15 cellular contexts compared by ENCODE assay signal in the genomic region with DNA sequence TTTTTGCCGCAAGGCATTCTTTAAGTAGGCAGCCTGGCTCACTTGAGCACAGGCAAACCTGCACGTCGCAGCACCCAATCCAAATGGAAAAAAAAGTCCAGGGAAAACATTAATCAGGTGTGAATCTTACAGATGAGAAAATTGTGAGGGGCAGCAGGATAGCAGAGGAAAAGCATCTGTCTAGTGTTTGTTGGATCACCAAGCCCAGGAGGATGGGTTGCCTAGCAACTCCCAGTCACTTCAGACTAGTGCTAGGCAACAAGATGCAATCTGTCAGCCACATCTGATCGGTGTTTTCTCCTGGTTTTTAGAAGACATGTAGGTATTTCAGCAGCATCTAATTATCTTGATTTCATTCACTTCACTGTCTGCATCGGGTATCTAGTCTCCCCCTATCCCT.
DNase-seq lines count a peak whose midpoint lies in the region; ATAC-seq and TF ChIP-seq lines count a peak whose summit lies in the region.
"Had no signal": no experiment of that assay in that cellular context is flagged by ENCODE, and none has a peak within 500 bp of the region (broad histone marks: within the 10 kb centered on the region; RNA-seq: fewer than 3 reads in every experiment).

No MANE protein-coding gene starts in this region.

- H3K27ac Mint-ChIP-seq in glutamatergic neuron (ENCODE audit: unreplicated experiment) (peak overlapping the region; percentile 99), Calu3 (ENCODE audit: unreplicated experiment) (no peak overlapping the region)
- H3K27ac Mint-ChIP-seq: activated naive CD4-positive, alpha-beta T cell treated with anti-CD3 and anti-CD28 coated beads, Interleukin-2, amount 50 U/mL, for 72 hours; activated T-cell treated with anti-CD3 and anti-CD28 coated beads, Interleukin-2, amount 50 U/mL, for 24 hours; stimulated activated naive CD8-positive, alpha-beta T cell treated with anti-CD3 and anti-CD28 coated beads, Interleukin-15, Interleukin-2, amounts not matched to agents 100 ng/mL and 50 ng/mL, for 24 hours had no signal

- no TSS peak for BruUV-seq in Calu3 (replicated peaks; lab: Mats Ljungman, UMichigan)

- ATAC-seq in HG03135 (IDR thresholded peaks at IDR 0.05; ENCODE audit: unreplicated experiment): no peak
- ATAC-seq: activated naive CD4-positive, alpha-beta T cell treated with anti-CD3 and anti-CD28 coated beads, Interleukin-2, amount 50 U/mL, for 72 hours; left cardiac atrium had no signal

- H3K36me3 Mint-ChIP-seq in glutamatergic neuron (ENCODE audit: unreplicated experiment) (peaks cover 8% of the 10 kb centered on the region), Calu3 (ENCODE audit: insufficient read depth, unreplicated experiment) (no peaks in the 10 kb centered on the region)
- H3K36me3 Mint-ChIP-seq: activated naive CD4-positive, alpha-beta T cell treated with anti-CD3 and anti-CD28 coated beads, Interleukin-2, amount 50 U/mL, for 72 hours had no signal

- H3K9me3 Mint-ChIP-seq in glutamatergic neuron (ENCODE audit: unreplicated experiment): peaks cover 11% of the 10 kb centered on the region
- peaks cover 7% of the 10 kb centered on the region for H3K9me3 Mint-ChIP-seq in Calu3 (ENCODE audit: low read depth, unreplicated experiment)
- H3K9me3 Mint-ChIP-seq: activated T-cell treated with anti-CD3 and anti-CD28 coated beads, Interleukin-2, amount 50 U/mL, for 24 hours; stimulated activated naive CD8-positive, alpha-beta T cell treated with anti-CD3 and anti-CD28 coated beads, Interleukin-15, Interleukin-2, amounts not matched to agents 100 ng/mL and 50 ng/mL, for 24 hours had no signal

- H3K4me3 Mint-ChIP-seq in glutamatergic neuron (ENCODE audit: unreplicated experiment) (peak overlapping the region; percentile 81), Calu3 (ENCODE audit: low read depth, unreplicated experiment) (no peak overlapping the region)
- H3K4me3 Mint-ChIP-seq: activated T-cell treated with anti-CD3 and anti-CD28 coated beads, Interleukin-2, amount 50 U/mL, for 24 hours; stimulated activated naive CD8-positive, alpha-beta T cell treated with anti-CD3 and anti-CD28 coated beads, Interleukin-15, Interleukin-2, amounts not matched to agents 100 ng/mL and 50 ng/mL, for 24 hours had no signal

- TF ChIP-seq CTCF in glutamatergic neuron (IDR thresholded peaks at IDR 0.05; ENCODE audit: partially characterized antibody, unreplicated experiment) (no peak), Calu3 (IDR thresholded peaks at IDR 0.05; ENCODE audit: unreplicated experiment) (no peak)

- intact Hi-C loops in Calu3 (cut with micrococcal nuclease; ENCODE audit: unreplicated experiment): no loop called here

- peaks cover 30% of the 10 kb centered on the region for H3K4me1 Mint-ChIP-seq in glutamatergic neuron (ENCODE audit: low read depth, unreplicated experiment)
- H3K4me1 Mint-ChIP-seq in Calu3 (ENCODE audit: low read depth, unreplicated experiment): no peaks in the 10 kb centered on the region

- DNase-seq in COLO668 (lab: John Stamatoyannopoulos, UW; ENCODE audit: unreplicated experiment) (peak; percentile 91), NCI-H1105 treated with DMSO at 0.1 percent for 48 hours (lab: John Stamatoyannopoulos, UW) (peak; percentile 70), NCI-H69 (lab: John Stamatoyannopoulos, UW) (peak; percentile 65), glutamatergic neuron (peak; percentile 49), AG08395 (ENCODE audit: low spot score) (no peak), Calu3 (no peak)
- no peak for DNase-seq in activated CD4-positive, alpha-beta T cell treated with anti-CD3 and anti-CD28 coated beads, Interleukin-2, amount 50 U/mL, for 4 hours
- DNase-seq: activated CD4-positive, alpha-beta T cell treated with anti-CD3 and anti-CD28 coated beads, Interleukin-2, amount 50 U/mL, for 48 hours; activated T-cell treated with anti-CD3 and anti-CD28 coated beads, Interleukin-2, amount 50 U/mL, for 24 hours; left cardiac atrium; PC-9; stimulated activated CD4-positive, alpha-beta T cell treated with anti-CD3 and anti-CD28 coated beads, Interleukin-12 subunit alpha, Interleukin-12 subunit beta, amount 100 ng/mL, for 4 hours had no signal

- H3K27me3 Mint-ChIP-seq in glutamatergic neuron (ENCODE audit: unreplicated experiment): peaks cover 8% of the 10 kb centered on the region
- H3K27me3 Mint-ChIP-seq in Calu3 (ENCODE audit: unreplicated experiment): peaks cover 60% of the 10 kb centered on the region
- H3K27me3 Mint-ChIP-seq: activated T-cell treated with anti-CD3 and anti-CD28 coated beads, Interleukin-2, amount 50 U/mL, for 24 hours; stimulated activated naive CD8-positive, alpha-beta T cell treated with anti-CD3 and anti-CD28 coated beads, Interleukin-15, Interleukin-2, amounts not matched to agents 100 ng/mL and 50 ng/mL, for 24 hours had no signal

- CTCF ChIA-PET in Calu3 (lab: Charles Lee): no interaction called here

Comparison
In these comparisons a context has a peak if more than half of its experiments do, and no peak if none do; other contexts are left out.
1. DNase-seq: peak in COLO668 (single experiment), NCI-H1105 treated with DMSO at 0.1 percent for 48 hours (single experiment), NCI-H69 (single experiment) and glutamatergic neuron (single experiment); none in AG08395 (single experiment), activated CD4-positive, alpha-beta T cell treated with anti-CD3 and anti-CD28 coated beads, Interleukin-2, amount 50 U/mL, for 4 hours (0 of 2) and Calu3 (single experiment).